Comparison of ENCODE assay signal across 1 cellular context in the genomic region with DNA sequence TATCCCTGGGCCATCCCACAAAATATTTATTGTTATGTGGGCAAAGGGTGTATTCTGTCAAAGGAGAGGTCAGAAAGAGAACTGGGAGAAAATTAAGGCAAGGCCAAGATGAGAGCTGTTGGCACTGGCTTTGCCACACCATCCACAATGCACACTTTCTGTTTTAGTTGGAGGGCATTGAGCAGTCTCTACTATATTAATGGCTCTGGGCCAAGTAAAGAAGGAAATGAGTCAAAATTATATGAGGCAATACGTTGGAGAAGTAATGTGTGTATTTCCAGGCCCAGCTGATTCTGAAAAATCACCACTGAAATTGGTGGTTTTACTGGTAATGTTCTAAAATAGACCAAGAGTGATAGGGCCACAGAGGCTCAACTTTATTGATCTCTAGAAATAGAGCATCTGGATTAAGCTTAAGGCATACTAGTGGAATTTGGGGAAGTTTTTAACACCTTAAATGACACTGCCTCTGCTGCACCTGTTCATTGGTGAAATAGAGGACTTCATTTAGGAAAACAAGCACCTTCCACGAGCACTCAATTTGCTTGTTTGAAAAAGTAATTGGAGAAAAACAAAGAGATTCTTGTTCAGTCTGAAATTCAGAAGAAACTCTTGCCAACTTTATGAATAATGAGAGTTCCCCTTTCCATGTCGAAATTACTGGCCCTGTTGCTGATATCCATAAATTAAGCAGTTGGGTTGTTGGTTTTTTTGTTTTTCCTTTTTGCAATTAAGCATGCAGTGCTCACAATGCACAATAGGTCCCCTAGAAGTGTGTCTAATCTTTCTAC.
TF ChIP-seq lines count a peak whose summit lies in the region.

No MANE protein-coding gene starts in this region.

TF ChIP-seq in GM12878, 131 proteins besides CTCF, POLR2A, EP300 and RAD21 (continued from another document):
- TF ChIP-seq, protein P1, sequence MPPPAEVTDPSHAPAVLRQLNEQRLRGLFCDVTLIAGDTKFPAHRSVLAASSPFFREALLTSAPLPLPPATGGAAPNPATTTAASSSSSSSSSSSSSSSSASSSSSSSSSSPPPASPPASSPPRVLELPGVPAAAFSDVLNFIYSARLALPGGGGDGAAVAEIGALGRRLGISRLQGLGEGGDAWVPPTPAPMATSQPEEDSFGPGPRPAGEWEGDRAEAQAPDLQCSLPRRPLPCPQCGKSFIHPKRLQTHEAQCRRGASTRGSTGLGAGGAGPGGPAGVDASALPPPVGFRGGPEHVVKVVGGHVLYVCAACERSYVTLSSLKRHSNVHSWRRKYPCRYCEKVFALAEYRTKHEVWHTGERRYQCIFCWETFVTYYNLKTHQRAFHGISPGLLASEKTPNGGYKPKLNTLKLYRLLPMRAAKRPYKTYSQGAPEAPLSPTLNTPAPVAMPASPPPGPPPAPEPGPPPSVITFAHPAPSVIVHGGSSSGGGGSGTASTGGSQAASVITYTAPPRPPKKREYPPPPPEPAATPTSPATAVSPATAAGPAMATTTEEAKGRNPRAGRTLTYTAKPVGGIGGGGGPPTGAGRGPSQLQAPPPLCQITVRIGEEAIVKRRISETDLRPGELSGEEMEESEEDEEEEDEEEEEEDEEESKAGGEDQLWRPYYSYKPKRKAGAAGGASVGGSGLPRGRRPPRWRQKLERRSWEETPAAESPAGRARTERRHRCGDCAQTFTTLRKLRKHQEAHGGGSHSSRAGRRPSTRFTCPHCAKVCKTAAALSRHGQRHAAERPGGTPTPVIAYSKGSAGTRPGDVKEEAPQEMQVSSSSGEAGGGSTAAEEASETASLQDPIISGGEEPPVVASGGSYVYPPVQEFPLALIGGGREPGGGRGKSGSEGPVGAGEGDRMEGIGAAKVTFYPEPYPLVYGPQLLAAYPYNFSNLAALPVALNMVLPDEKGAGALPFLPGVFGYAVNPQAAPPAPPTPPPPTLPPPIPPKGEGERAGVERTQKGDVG (CRISPR knock-in tag; IDR thresholded peaks at IDR 0.05), result no peak
- no peak for TF ChIP-seq SMAD5 (IDR thresholded peaks at IDR 0.05; ENCODE audit: low read depth)
- TF ChIP-seq BHLHE40 (IDR thresholded peaks at IDR 0.05; ENCODE audit: borderline replicate concordance in 1 of 2, low read depth in 2 of 2, low read length in 1 of 2), result no peak
- no peak for TF ChIP-seq TAF1 (IDR thresholded peaks at IDR 0.05; ENCODE audit: borderline replicate concordance, low read depth, low read length)
